Comparison of ENCODE assay signal across 1 cellular context in the genomic region with DNA sequence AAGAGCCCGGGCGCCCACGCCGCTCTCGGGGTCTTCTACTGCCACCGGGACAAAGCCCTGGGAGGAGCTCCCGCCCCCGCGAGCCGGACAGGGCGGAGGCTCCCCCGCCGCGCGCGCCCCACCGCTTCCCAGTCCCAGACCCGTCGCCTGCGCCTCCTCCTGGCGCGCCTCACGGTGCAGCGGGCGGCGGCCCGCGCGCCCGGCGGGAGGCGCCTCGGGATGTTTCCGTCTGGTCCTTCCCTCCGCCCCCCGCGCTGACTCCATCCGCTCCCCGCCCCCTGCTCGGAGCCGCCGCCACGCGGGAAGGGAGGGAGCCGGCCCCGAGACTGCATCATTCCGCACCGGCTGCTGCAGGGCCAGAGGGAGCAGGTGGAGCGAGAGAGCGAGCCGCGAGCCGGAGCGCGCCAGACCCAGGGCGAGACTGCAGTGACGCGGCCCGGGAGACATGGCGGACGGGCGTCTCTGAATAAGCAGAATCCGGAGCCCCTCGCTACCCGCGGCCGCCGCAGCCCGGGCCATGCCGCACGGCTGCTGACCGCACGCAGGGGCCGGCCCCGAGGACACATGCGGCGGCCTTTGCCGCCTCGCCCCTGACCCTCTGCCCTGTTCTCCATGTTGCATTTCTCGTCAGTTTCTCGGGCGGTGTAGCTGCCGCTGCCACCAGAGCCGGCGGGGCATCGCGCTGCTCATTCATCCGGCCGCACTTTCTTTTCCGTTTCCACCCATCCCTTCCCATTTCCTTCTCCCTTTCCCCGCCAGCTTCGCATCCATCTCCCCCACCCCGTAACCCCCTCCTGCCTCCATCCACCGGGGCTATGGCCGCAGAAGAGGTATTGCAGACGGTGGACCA.
A peak's percentile ranks its signal among the peaks of the same experiment; 100 is the strongest.
TF ChIP-seq lines count a peak whose summit lies in the region.

A gene (plus strand): TSS at position 331 of the 850 bp plus-strand sequence. CDS start 485 bp downstream, at position 816.

TF ChIP-seq in H1, 55 proteins besides CTCF, POLR2A, EP300 and RAD21:
- TF ChIP-seq EZH2 (IDR thresholded peaks at IDR 0.05; ENCODE audit: low read depth, low read length, severe bottlenecking) (no peak), HDAC2 (IDR thresholded peaks at IDR 0.05; ENCODE audit: borderline replicate concordance in 1 of 2, low read depth in 2 of 2, low read length in 2 of 2) (peak; percentile 14 to 64; a peak in 2 of 4 replicates), RBBP5 (IDR thresholded peaks at IDR 0.05; ENCODE audit: borderline replicate concordance, low read depth, low read length) (peak; percentile 96), ASH2L (IDR thresholded peaks at IDR 0.05; ENCODE audit: low read length) (peak; percentile 97), KDM4A (IDR thresholded peaks at IDR 0.05; ENCODE audit: low read depth, low read length, severe bottlenecking) (peak; percentile 87), CHD2 (IDR thresholded peaks at IDR 0.05; ENCODE audit: low read length) (peak; percentile 18; the same call in 1 of the 2 replicates), SP2 (IDR thresholded peaks at IDR 0.05; ENCODE audit: low read length) (no peak), POLR2AphosphoS5 (IDR thresholded peaks at IDR 0.05; ENCODE audit: low read depth, low read length) (peak; percentile 88), YY1 (IDR thresholded peaks at IDR 0.05; ENCODE audit: low read depth, low read length) (peak; percentile 83), TBP (IDR thresholded peaks at IDR 0.05; ENCODE audit: low read depth, low read length) (peak; percentile 73; the same call in 1 of the 2 replicates), EGR1 (IDR thresholded peaks at IDR 0.05; ENCODE audit: borderline replicate concordance, low read depth, low read length) (peak; percentile 82), SIN3A (conservative IDR thresholded peaks at IDR 0.05 in 1 of 2, IDR thresholded peaks at IDR 0.05 in 1 of 2; ENCODE audit: low read depth in 1 of 2, low read length in 2 of 2) (peak in 1 of 2 experiments; percentile 69; a peak in 1 of 4 replicates), KDM1A (IDR thresholded peaks at IDR 0.05; ENCODE audit: borderline replicate concordance, low read length) (peak; percentile 7; the same call in 1 of the 2 replicates), TAF1 (IDR thresholded peaks at IDR 0.05; ENCODE audit: low read depth, low read length) (peak; percentile 83), SRF (IDR thresholded peaks at IDR 0.05; ENCODE audit: low read depth, low read length) (no peak), PHF8 (conservative IDR thresholded peaks at IDR 0.05; ENCODE audit: low read depth, low read length) (peak; percentile 66), CREB1 (IDR thresholded peaks at IDR 0.05) (peak; percentile 79), RFX5 (IDR thresholded peaks at IDR 0.05; ENCODE audit: borderline replicate concordance, low read depth, low read length) (no peak)
- TF ChIP-seq, protein P1, sequence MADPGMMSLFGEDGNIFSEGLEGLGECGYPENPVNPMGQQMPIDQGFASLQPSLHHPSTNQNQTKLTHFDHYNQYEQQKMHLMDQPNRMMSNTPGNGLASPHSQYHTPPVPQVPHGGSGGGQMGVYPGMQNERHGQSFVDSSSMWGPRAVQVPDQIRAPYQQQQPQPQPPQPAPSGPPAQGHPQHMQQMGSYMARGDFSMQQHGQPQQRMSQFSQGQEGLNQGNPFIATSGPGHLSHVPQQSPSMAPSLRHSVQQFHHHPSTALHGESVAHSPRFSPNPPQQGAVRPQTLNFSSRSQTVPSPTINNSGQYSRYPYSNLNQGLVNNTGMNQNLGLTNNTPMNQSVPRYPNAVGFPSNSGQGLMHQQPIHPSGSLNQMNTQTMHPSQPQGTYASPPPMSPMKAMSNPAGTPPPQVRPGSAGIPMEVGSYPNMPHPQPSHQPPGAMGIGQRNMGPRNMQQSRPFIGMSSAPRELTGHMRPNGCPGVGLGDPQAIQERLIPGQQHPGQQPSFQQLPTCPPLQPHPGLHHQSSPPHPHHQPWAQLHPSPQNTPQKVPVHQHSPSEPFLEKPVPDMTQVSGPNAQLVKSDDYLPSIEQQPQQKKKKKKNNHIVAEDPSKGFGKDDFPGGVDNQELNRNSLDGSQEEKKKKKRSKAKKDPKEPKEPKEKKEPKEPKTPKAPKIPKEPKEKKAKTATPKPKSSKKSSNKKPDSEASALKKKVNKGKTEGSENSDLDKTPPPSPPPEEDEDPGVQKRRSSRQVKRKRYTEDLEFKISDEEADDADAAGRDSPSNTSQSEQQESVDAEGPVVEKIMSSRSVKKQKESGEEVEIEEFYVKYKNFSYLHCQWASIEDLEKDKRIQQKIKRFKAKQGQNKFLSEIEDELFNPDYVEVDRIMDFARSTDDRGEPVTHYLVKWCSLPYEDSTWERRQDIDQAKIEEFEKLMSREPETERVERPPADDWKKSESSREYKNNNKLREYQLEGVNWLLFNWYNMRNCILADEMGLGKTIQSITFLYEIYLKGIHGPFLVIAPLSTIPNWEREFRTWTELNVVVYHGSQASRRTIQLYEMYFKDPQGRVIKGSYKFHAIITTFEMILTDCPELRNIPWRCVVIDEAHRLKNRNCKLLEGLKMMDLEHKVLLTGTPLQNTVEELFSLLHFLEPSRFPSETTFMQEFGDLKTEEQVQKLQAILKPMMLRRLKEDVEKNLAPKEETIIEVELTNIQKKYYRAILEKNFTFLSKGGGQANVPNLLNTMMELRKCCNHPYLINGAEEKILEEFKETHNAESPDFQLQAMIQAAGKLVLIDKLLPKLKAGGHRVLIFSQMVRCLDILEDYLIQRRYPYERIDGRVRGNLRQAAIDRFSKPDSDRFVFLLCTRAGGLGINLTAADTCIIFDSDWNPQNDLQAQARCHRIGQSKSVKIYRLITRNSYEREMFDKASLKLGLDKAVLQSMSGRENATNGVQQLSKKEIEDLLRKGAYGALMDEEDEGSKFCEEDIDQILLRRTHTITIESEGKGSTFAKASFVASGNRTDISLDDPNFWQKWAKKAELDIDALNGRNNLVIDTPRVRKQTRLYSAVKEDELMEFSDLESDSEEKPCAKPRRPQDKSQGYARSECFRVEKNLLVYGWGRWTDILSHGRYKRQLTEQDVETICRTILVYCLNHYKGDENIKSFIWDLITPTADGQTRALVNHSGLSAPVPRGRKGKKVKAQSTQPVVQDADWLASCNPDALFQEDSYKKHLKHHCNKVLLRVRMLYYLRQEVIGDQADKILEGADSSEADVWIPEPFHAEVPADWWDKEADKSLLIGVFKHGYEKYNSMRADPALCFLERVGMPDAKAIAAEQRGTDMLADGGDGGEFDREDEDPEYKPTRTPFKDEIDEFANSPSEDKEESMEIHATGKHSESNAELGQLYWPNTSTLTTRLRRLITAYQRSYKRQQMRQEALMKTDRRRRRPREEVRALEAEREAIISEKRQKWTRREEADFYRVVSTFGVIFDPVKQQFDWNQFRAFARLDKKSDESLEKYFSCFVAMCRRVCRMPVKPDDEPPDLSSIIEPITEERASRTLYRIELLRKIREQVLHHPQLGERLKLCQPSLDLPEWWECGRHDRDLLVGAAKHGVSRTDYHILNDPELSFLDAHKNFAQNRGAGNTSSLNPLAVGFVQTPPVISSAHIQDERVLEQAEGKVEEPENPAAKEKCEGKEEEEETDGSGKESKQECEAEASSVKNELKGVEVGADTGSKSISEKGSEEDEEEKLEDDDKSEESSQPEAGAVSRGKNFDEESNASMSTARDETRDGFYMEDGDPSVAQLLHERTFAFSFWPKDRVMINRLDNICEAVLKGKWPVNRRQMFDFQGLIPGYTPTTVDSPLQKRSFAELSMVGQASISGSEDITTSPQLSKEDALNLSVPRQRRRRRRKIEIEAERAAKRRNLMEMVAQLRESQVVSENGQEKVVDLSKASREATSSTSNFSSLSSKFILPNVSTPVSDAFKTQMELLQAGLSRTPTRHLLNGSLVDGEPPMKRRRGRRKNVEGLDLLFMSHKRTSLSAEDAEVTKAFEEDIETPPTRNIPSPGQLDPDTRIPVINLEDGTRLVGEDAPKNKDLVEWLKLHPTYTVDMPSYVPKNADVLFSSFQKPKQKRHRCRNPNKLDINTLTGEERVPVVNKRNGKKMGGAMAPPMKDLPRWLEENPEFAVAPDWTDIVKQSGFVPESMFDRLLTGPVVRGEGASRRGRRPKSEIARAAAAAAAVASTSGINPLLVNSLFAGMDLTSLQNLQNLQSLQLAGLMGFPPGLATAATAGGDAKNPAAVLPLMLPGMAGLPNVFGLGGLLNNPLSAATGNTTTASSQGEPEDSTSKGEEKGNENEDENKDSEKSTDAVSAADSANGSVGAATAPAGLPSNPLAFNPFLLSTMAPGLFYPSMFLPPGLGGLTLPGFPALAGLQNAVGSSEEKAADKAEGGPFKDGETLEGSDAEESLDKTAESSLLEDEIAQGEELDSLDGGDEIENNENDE (IDR thresholded peaks at IDR 0.05; ENCODE audit: insufficient replicate concordance, low read length): no peak
- TF ChIP-seq, protein P2, sequence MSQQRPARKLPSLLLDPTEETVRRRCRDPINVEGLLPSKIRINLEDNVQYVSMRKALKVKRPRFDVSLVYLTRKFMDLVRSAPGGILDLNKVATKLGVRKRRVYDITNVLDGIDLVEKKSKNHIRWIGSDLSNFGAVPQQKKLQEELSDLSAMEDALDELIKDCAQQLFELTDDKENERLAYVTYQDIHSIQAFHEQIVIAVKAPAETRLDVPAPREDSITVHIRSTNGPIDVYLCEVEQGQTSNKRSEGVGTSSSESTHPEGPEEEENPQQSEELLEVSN (IDR thresholded peaks at IDR 0.05): peak; percentile 62
- TF ChIP-seq, protein P3, sequence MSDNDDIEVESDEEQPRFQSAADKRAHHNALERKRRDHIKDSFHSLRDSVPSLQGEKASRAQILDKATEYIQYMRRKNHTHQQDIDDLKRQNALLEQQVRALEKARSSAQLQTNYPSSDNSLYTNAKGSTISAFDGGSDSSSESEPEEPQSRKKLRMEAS (IDR thresholded peaks at IDR 0.05): peak; percentile 82
